Comparison of ENCODE assay signal across 8 cellular contexts in the genomic region with DNA sequence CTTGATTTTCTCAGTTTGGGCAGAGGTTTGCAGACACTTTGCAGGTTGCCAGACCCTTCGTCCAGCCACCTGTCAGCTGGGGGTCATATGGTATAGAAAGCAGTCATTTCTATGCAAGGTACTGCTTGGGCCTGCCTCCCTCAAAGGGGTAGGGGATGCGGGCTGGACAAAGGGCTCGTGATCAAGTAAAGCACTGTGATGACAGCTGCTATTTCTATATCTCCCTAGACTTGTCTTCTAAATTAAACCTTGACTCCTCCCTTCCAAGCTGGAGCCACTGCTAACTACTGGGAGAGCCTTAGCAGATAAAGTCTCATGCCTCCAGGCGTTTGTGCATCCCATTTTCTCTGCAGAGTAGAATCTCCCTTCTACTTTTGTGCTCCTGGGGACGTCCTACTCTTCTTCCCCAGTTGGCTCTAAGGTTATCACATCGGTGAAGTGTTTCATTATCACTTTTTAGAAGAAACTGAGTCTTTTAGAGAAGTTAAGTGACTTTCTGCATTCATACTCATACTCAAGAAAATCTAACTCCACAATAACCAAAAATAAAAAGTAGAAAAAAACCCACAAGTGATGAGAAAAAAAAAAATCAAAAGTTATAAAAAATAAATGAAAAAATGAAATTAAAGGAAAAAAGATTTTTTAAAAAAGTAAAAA. TPM values are rescaled to one million over a fixed set of nuclear protein-coding genes. Genes with fewer than 3 reads are reported as not detected.
DNase-seq lines count a peak whose midpoint lies in the region; FAIRE-seq and TF ChIP-seq lines count a peak whose summit lies in the region.

No MANE protein-coding gene starts in this region.

- H3K4ac ChIP-seq in trophoblast cell (ENCODE audit: low read depth, low read length), result no peak overlapping the region

- peak overlapping the region; percentile 66 for H4K12ac ChIP-seq in trophoblast cell (ENCODE audit: low read depth, low read length)

- POLR2A ChIA-PET in OCI-LY7 (lab: Charles Lee), result interaction anchor here (0.6 to 1.9 kb wide), 7 partner anchors 9 to 304 kb away, joined by 3 to 5 read pairs (median 5); partner anchors contain the start of gene SMARCAL1

- H3K79me2 ChIP-seq in OCI-LY7 (ENCODE audit: insufficient read depth, low read depth, low read length) (peaks cover 43% of the 10 kb centered on the region), trophoblast cell (ENCODE audit: control insufficient read depth, insufficient read depth, low read length, poor library complexity) (peaks cover 5% of the 10 kb centered on the region)

- peaks cover 35% of the 10 kb centered on the region for H3K36me3 Mint-ChIP-seq in endothelial cell (ENCODE audit: low read depth, unreplicated experiment)

- intact Hi-C loops in OCI-LY7 (cut with micrococcal nuclease; ENCODE audit: unreplicated experiment), result loop anchor here (2.0 to 10.0 kb wide), 2 partner anchors 390 to 1304 kb away; partner anchors contain the start of genes BARD1 and RPL37A

- peak overlapping the region; percentile 91 for H3K4me3 ChIP-seq in OCI-LY7 (ENCODE audit: low read depth, low read length, poor library complexity, severe bottlenecking)
- no peak overlapping the region for H3K4me3 ChIP-seq in trophoblast cell (ENCODE audit: low read depth, low read length)

- H2BK120ac ChIP-seq in trophoblast cell (ENCODE audit: insufficient read depth, low read length, poor library complexity), result no peak overlapping the region

- H2AK5ac ChIP-seq in trophoblast cell (ENCODE audit: low read length), result no peak overlapping the region

- H3K4me1 ChIP-seq in OCI-LY7 (ENCODE audit: insufficient read depth, low read length, poor library complexity, severe bottlenecking), result peaks cover 40% of the 10 kb centered on the region
- H3K4me1 ChIP-seq in trophoblast cell (ENCODE audit: control insufficient read depth in 1 of 2, insufficient read depth in 2 of 2, low read length in 2 of 2), result peaks cover 2 to 10% of the 10 kb centered on the region in 2 experiments

- peaks cover 5% of the 10 kb centered on the region for H3K79me1 ChIP-seq in trophoblast cell (ENCODE audit: low read length)

- H3K27me3 Mint-ChIP-seq in endothelial cell (ENCODE audit: unreplicated experiment), result peaks cover 6% of the 10 kb centered on the region

- no peak overlapping the region for H2AFZ ChIP-seq in OCI-LY7 (ENCODE audit: low read length)
- no peak overlapping the region for H2AFZ ChIP-seq in trophoblast cell (ENCODE audit: insufficient read depth, low read length, poor library complexity)

- no peak overlapping the region for H3K14ac ChIP-seq in trophoblast cell (ENCODE audit: low read length)

- no peak overlapping the region for H2BK12ac ChIP-seq in trophoblast cell (ENCODE audit: low read length)

- no peaks in the 10 kb centered on the region for H3K9me3 Mint-ChIP-seq in endothelial cell (ENCODE audit: unreplicated experiment)

- H3K18ac ChIP-seq in trophoblast cell (ENCODE audit: low read length), result no peak overlapping the region

- TSS peak; percentile 100 for BruUV-seq in OCI-LY7 (replicated peaks; lab: Mats Ljungman, UMichigan)

- H3K4me1 Mint-ChIP-seq in endothelial cell (ENCODE audit: unreplicated experiment), result peaks cover 32% of the 10 kb centered on the region

- H3K27ac Mint-ChIP-seq in endothelial cell (ENCODE audit: unreplicated experiment), result peak overlapping the region; percentile 100

- H4K8ac ChIP-seq in trophoblast cell (ENCODE audit: low read depth, low read length), result peak overlapping the region; percentile 20

- no peaks in the 10 kb centered on the region for H3K27me3 ChIP-seq in trophoblast cell (ENCODE audit: insufficient read depth, low read length)

- peak overlapping the region; percentile 100 for H3K4me3 Mint-ChIP-seq in endothelial cell (ENCODE audit: unreplicated experiment)

- H2BK5ac ChIP-seq in trophoblast cell (ENCODE audit: low read depth, low read length, poor library complexity), result no peak overlapping the region

- H3K9ac ChIP-seq in trophoblast cell (ENCODE audit: low read length), result no peak overlapping the region

- peaks cover 33% of the 10 kb centered on the region for H3K36me3 ChIP-seq in OCI-LY7 (ENCODE audit: insufficient read depth, low read length)
- H3K36me3 ChIP-seq in trophoblast cell (ENCODE audit: control insufficient read depth in 1 of 2, insufficient read depth in 2 of 2, low read length in 2 of 2), result peaks cover 3 to 15% of the 10 kb centered on the region in 2 experiments

- no peaks in the 10 kb centered on the region for H3K9me3 ChIP-seq in OCI-LY7 (ENCODE audit: low read length)
- H3K9me3 ChIP-seq in trophoblast cell (ENCODE audit: insufficient read depth, low read depth, low read length), result no peaks in the 10 kb centered on the region

- peak overlapping the region; percentile 69 for H3K4me2 ChIP-seq in OCI-LY7 (ENCODE audit: low read length)
- peak overlapping the region; percentile 39 for H3K4me2 ChIP-seq in trophoblast cell (ENCODE audit: low read length)

- CTCF ChIA-PET in OCI-LY7 (lab: Charles Lee; ENCODE audit: unreplicated experiment), result interaction anchor here (0.5 kb wide), 1 partner anchor 91 kb away, joined by 3 read pairs; no protein-coding TSS in a partner anchor

- FAIRE-seq in frontal cortex (lab: Jason Lieb, UNC), result no peak

- H4K91ac ChIP-seq in trophoblast cell (ENCODE audit: low read depth, low read length), result peak overlapping the region; percentile 64

- H3K9me2 ChIP-seq in OCI-LY7 (ENCODE audit: insufficient read depth, low read length), result no peaks in the 10 kb centered on the region

- peak overlapping the region; percentile 49 for H3K27ac ChIP-seq in OCI-LY7 (ENCODE audit: low read depth, low read length, poor library complexity, severe bottlenecking)
- H3K27ac ChIP-seq in trophoblast cell (ENCODE audit: low read depth, low read length), result no peak overlapping the region

- peaks cover 18% of the 10 kb centered on the region; the same call in 1 of the 2 replicates for H4K20me1 ChIP-seq in OCI-LY7 (ENCODE audit: insufficient read depth, low read length)

- no CpG with 5 or more reads among the region's 6 CpGs for WGBS in trophoblast cell (ENCODE audit: extremely low coverage, insufficient coverage, insufficient read length)

- DNase-seq in ELR (ENCODE audit: low read depth), result peak; percentile 36
- DNase-seq in OCI-LY7 (ENCODE audit: low spot score), result peak; percentile 16
- no peak for DNase-seq in endothelial cell (ENCODE audit: low spot score)
- peak; percentile 15 to 49 for DNase-seq in trophoblast cell
- DNase-seq in frontal cortex (ENCODE audit: low spot score in 2 of 2), result no peak
- DNase-seq in DMS153 treated with DMSO at 0.1 percent for 48 hours (lab: John Stamatoyannopoulos, UW; ENCODE audit: unreplicated experiment), result no peak
- DNase-seq in NK-92 (lab: John Stamatoyannopoulos, UW; ENCODE audit: unreplicated experiment), result no peak
- no peak for DNase-seq in UCSD-AML1 (lab: John Stamatoyannopoulos, UW; ENCODE audit: unreplicated experiment)

- no peak for TF ChIP-seq CTCF in OCI-LY7 (conservative IDR thresholded peaks at IDR 0.05; ENCODE audit: low read length)
- no peak for TF ChIP-seq CTCF in endothelial cell (IDR thresholded peaks at IDR 0.05; ENCODE audit: unreplicated experiment)

- no peak overlapping the region for H3K23ac ChIP-seq in trophoblast cell (ENCODE audit: low read length)

RNA-seq across cellular contexts. Expression of gene XRCC5, which starts 0.7 kb away (rescaled TPM):
- 174 and 180 TPM in 2 replicates for total RNA-seq in OCI-LY7 (2014; rRNA removed; shearing (Covaris generic))
- total RNA-seq in OCI-LY7 (2022) (294 and 344 TPM in 2 replicates), endothelial cell (ENCODE audit: unreplicated experiment) (365 TPM), frontal cortex (415 TPM)
- polyA plus RNA-seq in trophoblast cell (2013), result 193 and 196 TPM in 2 replicates

RNA-seq across cellular contexts. Expression of gene TMEM169, which starts 26.7 kb away (rescaled TPM):
- 0.09 and 0.59 TPM in 2 replicates for total RNA-seq in OCI-LY7 (2014; rRNA removed; shearing (Covaris generic))
- total RNA-seq in OCI-LY7 (2022), result 0.42 and 0.57 TPM in 2 replicates
- 3.2 TPM for total RNA-seq in endothelial cell (ENCODE audit: unreplicated experiment)
- polyA plus RNA-seq in trophoblast cell (2013), result 0.33 and 0.47 TPM in 2 replicates
- total RNA-seq in frontal cortex, result 23.2 TPM

RNA-seq across cellular contexts. Expression of gene PECR, which starts 26.8 kb away (rescaled TPM):
- 2.3 and 7.3 TPM in 2 replicates for total RNA-seq in OCI-LY7 (2014; rRNA removed; shearing (Covaris generic))
- total RNA-seq in OCI-LY7 (2022), result 5.3 and 5.7 TPM in 2 replicates
- 8.4 TPM for total RNA-seq in endothelial cell (ENCODE audit: unreplicated experiment)
- polyA plus RNA-seq in trophoblast cell (2013), result 1.9 and 2.2 TPM in 2 replicates
- 27.3 TPM for total RNA-seq in frontal cortex

Comparison
In these comparisons a context has a peak if more than half of its experiments do, and no peak if none do; other contexts are left out.
1. DNase-seq: peak in ELR (single experiment), OCI-LY7 (single experiment) and trophoblast cell (2 of 2); none in endothelial cell (single experiment), frontal cortex (0 of 2), DMS153 treated with DMSO at 0.1 percent for 48 hours (single experiment), NK-92 (single experiment) and UCSD-AML1 (single experiment).